ENCODE assay signal across 8 cellular contexts in genomic region chr7:21427861-21428641, GRCh38. TPM values are rescaled to one million over a fixed set of nuclear protein-coding genes. Genes with fewer than 3 reads are reported as not detected.
DNase-seq lines count a peak whose midpoint lies in the region; ATAC-seq and TF ChIP-seq lines count a peak whose summit lies in the region.

SP4 (plus strand) TSS chr7:21428083; CDS start chr7:21428252, 169 bp downstream.

- peaks cover 4% of the 10 kb centered on the region for H3K36me3 ChIP-seq in osteoblast (ENCODE audit: insufficient read depth, low read length)
- H3K36me3 ChIP-seq in thoracic aorta = no peaks in the 10 kb centered on the region

- peaks cover 52% of the 10 kb centered on the region for H3K4me1 Mint-ChIP-seq in activated naive CD8-positive, alpha-beta T cell (ENCODE audit: low read depth)
- peaks cover 12% of the 10 kb centered on the region for H3K4me1 Mint-ChIP-seq in glutamatergic neuron (ENCODE audit: low read depth, unreplicated experiment)

- no peaks in the 10 kb centered on the region for H3K27me3 ChIP-seq in osteoblast (ENCODE audit: insufficient read depth, low read length)
- H3K27me3 ChIP-seq in thoracic aorta (replicated peaks; ENCODE audit: insufficient read depth) = no peaks in the 10 kb centered on the region

- H3K27ac Mint-ChIP-seq in activated naive CD8-positive, alpha-beta T cell = peak within 1 kb of the TSS; percentile 99
- peak within 1 kb of the TSS; percentile 99 for H3K27ac Mint-ChIP-seq in glutamatergic neuron (ENCODE audit: unreplicated experiment)

- peak; percentile 68 for ATAC-seq in HG02678 (IDR thresholded peaks at IDR 0.05; ENCODE audit: unreplicated experiment)
- ATAC-seq in thoracic aorta (ENCODE audit: insufficient number of reproducible peaks, low FRiP score, low read depth) = peak; percentile 91

- TF ChIP-seq CTCF in GM12864 (IDR thresholded peaks at IDR 0.05; ENCODE audit: low read depth, low read length, missing control alignments) (no peak), glutamatergic neuron (IDR thresholded peaks at IDR 0.05; ENCODE audit: partially characterized antibody, unreplicated experiment) (no peak), osteoblast (IDR thresholded peaks at IDR 0.05; ENCODE audit: extremely low read depth, low read depth, low read length) (no peak), thoracic aorta (IDR thresholded peaks at IDR 0.05) (no peak)

- H3K9me3 Mint-ChIP-seq in activated naive CD8-positive, alpha-beta T cell (ENCODE audit: low read depth) = no peaks in the 10 kb centered on the region
- H3K9me3 Mint-ChIP-seq in glutamatergic neuron (ENCODE audit: unreplicated experiment) = peaks cover 6% of the 10 kb centered on the region

- H3K9me3 ChIP-seq in osteoblast (ENCODE audit: low read depth, low read length) (no peaks in the 10 kb centered on the region), thoracic aorta (no peaks in the 10 kb centered on the region)

- peak within 1 kb of the TSS; percentile 98 for H2AFZ ChIP-seq in osteoblast (ENCODE audit: low read length)

- H3K27ac ChIP-seq in osteoblast (ENCODE audit: low read depth, low read length) = peak within 1 kb of the TSS; percentile 89
- peak within 1 kb of the TSS; percentile 84 to 99 for H3K27ac ChIP-seq in thoracic aorta

- H3K4me3 Mint-ChIP-seq in activated naive CD8-positive, alpha-beta T cell = peak within 1 kb of the TSS; percentile 98
- peak within 1 kb of the TSS; percentile 100 for H3K4me3 Mint-ChIP-seq in glutamatergic neuron (ENCODE audit: unreplicated experiment)

- peak within 1 kb of the TSS; percentile 95 for H3K4me3 ChIP-seq in GM12864 (ENCODE audit: low read depth, low read length)
- H3K4me3 ChIP-seq in osteoblast (ENCODE audit: insufficient read depth, low read length) = peak within 1 kb of the TSS; percentile 93
- H3K4me3 ChIP-seq in thoracic aorta = peak within 1 kb of the TSS; percentile 76

- H3K4me1 ChIP-seq in osteoblast (ENCODE audit: insufficient read depth, low read length) (peaks cover 8% of the 10 kb centered on the region), thoracic aorta (ENCODE audit: control insufficient read depth in 1 of 2, low read depth in 2 of 2) (peaks cover 25 to 46% of the 10 kb centered on the region in 2 donors)

- no peaks in the 10 kb centered on the region for H4K20me1 ChIP-seq in osteoblast (ENCODE audit: insufficient read depth, low read length)

- H3K36me3 Mint-ChIP-seq in activated naive CD8-positive, alpha-beta T cell = peaks cover 13% of the 10 kb centered on the region
- no peaks in the 10 kb centered on the region for H3K36me3 Mint-ChIP-seq in glutamatergic neuron (ENCODE audit: unreplicated experiment)

- H3K79me2 ChIP-seq in osteoblast (ENCODE audit: insufficient read depth, low read length) = no peaks in the 10 kb centered on the region

- DNase-seq in GM12864 (ENCODE audit: low read depth) (peak; percentile 65), NCI-H1105 treated with DMSO at 0.1 percent for 48 hours (lab: John Stamatoyannopoulos, UW) (peak; percentile 96), SKM-1 treated with dmso at 0.1 percent for 144 hours (lab: John Stamatoyannopoulos, UW; ENCODE audit: unreplicated experiment) (peak; percentile 89), glutamatergic neuron (peak; percentile 98), osteoblast (ENCODE audit: insufficient read length, low spot score, missing footprints) (peak; percentile 98), thoracic aorta (ENCODE audit: low spot score) (peak; percentile 77)

- H3K27me3 Mint-ChIP-seq in activated naive CD8-positive, alpha-beta T cell = no peaks in the 10 kb centered on the region
- peaks cover 6% of the 10 kb centered on the region for H3K27me3 Mint-ChIP-seq in glutamatergic neuron (ENCODE audit: unreplicated experiment)

- peak within 1 kb of the TSS; percentile 100 for H3K4me2 ChIP-seq in osteoblast (ENCODE audit: insufficient read depth, low read length)

RNA-seq across cellular contexts. Expression of gene SP4, which starts in this region (rescaled TPM):
- total RNA-seq in glutamatergic neuron (ENCODE audit: unreplicated experiment) (13.2 TPM), osteoblast (5.0 and 5.1 TPM in 2 replicates), thoracic aorta (1 to 10 TPM; 7.4 to 8.0 TPM)

Comparison
In these comparisons a context has a peak if more than half of its experiments do, and no peak if none do; other contexts are left out.
1. Peak in every context shown above with its lines: DNase-seq, ATAC-seq, H3K4me3 ChIP-seq and H3K27ac ChIP-seq.